29 cellular contexts compared by ENCODE assay signal in the genomic region with DNA sequence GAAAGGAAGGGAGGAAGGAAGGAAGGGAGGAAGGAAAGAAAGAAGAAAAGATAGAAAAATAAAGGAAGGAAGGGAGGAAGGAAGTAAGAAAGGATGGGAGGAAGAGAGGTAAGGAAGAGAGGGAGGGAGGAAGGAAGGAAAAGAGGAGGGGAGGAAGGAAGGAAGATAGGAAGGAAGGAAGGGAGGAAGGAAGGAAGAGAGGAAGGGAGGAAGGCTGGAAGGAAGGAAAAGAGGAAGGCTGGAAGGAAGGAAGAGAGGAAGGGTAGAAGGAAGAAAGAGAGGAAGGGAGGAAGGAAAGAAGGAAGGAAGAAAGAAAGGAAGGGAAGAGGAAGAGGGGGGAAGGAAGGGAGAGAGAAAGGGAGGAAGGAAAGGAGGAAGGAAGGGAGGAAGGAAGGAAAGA. TPM values are rescaled to one million over a fixed set of nuclear protein-coding genes. Genes with fewer than 3 reads are reported as not detected.
"Had no signal": no experiment of that assay in that cellular context is flagged by ENCODE, and none has a peak within 500 bp of the region (broad histone marks: within the 10 kb centered on the region; RNA-seq: fewer than 3 reads in every experiment).

No MANE protein-coding gene starts in this region.

- H3K4me3 ChIP-seq: stomach, suprapubic skin, testis, thoracic aorta, thyroid gland, tibial artery, tibial nerve, transverse colon, upper lobe of left lung, upper lobe of right lung, vagina had no signal

- H3K4me1 Mint-ChIP-seq: stimulated activated effector memory CD8-positive, alpha-beta T cell treated with anti-CD3 and anti-CD28 coated beads, Interleukin-12 subunit alpha, Interleukin-12 subunit beta, amount 100 ng/mL, for 72 hours; stimulated activated naive CD8-positive, alpha-beta T cell treated with anti-CD3 and anti-CD28 coated beads, Interleukin-15, amount 100 ng/mL, for 72 hours had no signal

- H3K27me3 ChIP-seq: testis, thyroid gland, tibial artery, tibial nerve, upper lobe of left lung, vagina had no signal

- H3K4me3 Mint-ChIP-seq: stimulated activated effector memory CD8-positive, alpha-beta T cell treated with anti-CD3 and anti-CD28 coated beads, Interleukin-12 subunit alpha, Interleukin-12 subunit beta, amount 100 ng/mL, for 72 hours; stimulated activated memory B cell treated with anti-CD40 and anti-IgM and Interleukin-4, amounts not matched to agents 10 μg/mL and 1 μg/mL and 100 μg/mL, for 72 hours; stimulated activated naive B cell treated with anti-CD40 and anti-IgM and Interleukin-4, amounts not matched to agents 10 μg/mL and 1 μg/mL and 100 μg/mL, for 72 hours; stimulated activated naive CD8-positive, alpha-beta T cell treated with anti-CD3 and anti-CD28 coated beads, Interleukin-15, amount 100 ng/mL, for 72 hours; stimulated activated naive CD8-positive, alpha-beta T cell treated with anti-CD3 and anti-CD28 coated beads, Interleukin-15, Interleukin-2, amounts not matched to agents 100 ng/mL and 50 ng/mL, for 24 hours; type B pancreatic cell had no signal

- H3K27ac Mint-ChIP-seq: stimulated activated effector memory CD8-positive, alpha-beta T cell treated with anti-CD3 and anti-CD28 coated beads, Interleukin-12 subunit alpha, Interleukin-12 subunit beta, amount 100 ng/mL, for 72 hours; stimulated activated memory B cell treated with anti-CD40 and anti-IgM and Interleukin-4, amounts not matched to agents 10 μg/mL and 1 μg/mL and 100 μg/mL, for 72 hours; stimulated activated naive B cell treated with anti-CD40 and anti-IgM and Interleukin-4, amounts not matched to agents 10 μg/mL and 1 μg/mL and 100 μg/mL, for 72 hours; stimulated activated naive CD8-positive, alpha-beta T cell treated with anti-CD3 and anti-CD28 coated beads, Interleukin-15, Interleukin-2, amounts not matched to agents 100 ng/mL and 50 ng/mL, for 24 hours; type B pancreatic cell had no signal

- H3K36me3 ChIP-seq: stomach, suprapubic skin, thoracic aorta, thyroid gland, tibial artery, tibial nerve, transverse colon, upper lobe of left lung, upper lobe of right lung, vagina had no signal

- H3K4me1 ChIP-seq: stomach, suprapubic skin, testis, thyroid gland, tibial artery, tibial nerve, transverse colon, upper lobe of left lung, upper lobe of right lung, vagina had no signal

- H3K9me3 Mint-ChIP-seq: stimulated activated naive CD8-positive, alpha-beta T cell treated with anti-CD3 and anti-CD28 coated beads, Interleukin-15, Interleukin-2, amounts not matched to agents 100 ng/mL and 50 ng/mL, for 24 hours; type B pancreatic cell had no signal

- H3K36me3 Mint-ChIP-seq: stimulated activated effector memory CD8-positive, alpha-beta T cell treated with anti-CD3 and anti-CD28 coated beads, Interleukin-12 subunit alpha, Interleukin-12 subunit beta, amount 100 ng/mL, for 72 hours; type B pancreatic cell had no signal

- DNase-seq: stimulated activated CD4-positive, alpha-beta T cell treated with anti-CD3 and anti-CD28 coated beads, Interleukin-2, amount 100 ng/mL, for 48 hours; stimulated activated CD4-positive, alpha-beta T cell treated with anti-CD3 and anti-CD28 coated beads, Interleukin-4, amount 100 ng/mL, for 1 hour; stimulated activated CD4-positive, alpha-beta T cell treated with anti-CD3 and anti-CD28 coated beads, Interleukin-4, amount 100 ng/mL, for 24 hours; stimulated activated CD4-positive, alpha-beta T cell treated with anti-CD3 and anti-CD28 coated beads, Interleukin-4, amount 100 ng/mL, for 4 hours; stimulated activated CD8-positive, alpha-beta memory T cell treated with anti-CD3 and anti-CD28 coated beads, Interleukin-4, amount 100 ng/mL, for 48 hours; stimulated activated naive B cell treated with anti-CD40 and anti-IgM and Interleukin-4, amounts not matched to agents 10 μg/mL and 1 μg/mL and 100 μg/mL, for 72 hours; stimulated activated naive CD4-positive, alpha-beta T cell; stimulated activated naive CD4-positive, alpha-beta T cell treated with Interleukin-2 at 50 U/mL for 16 hours; stimulated activated naive CD8-positive, alpha-beta T cell treated with anti-CD3 and anti-CD28 coated beads, Interleukin-15, amount 100 ng/mL, for 72 hours; stimulated activated naive CD8-positive, alpha-beta T cell treated with anti-CD3 and anti-CD28 coated beads, Interleukin-15, Interleukin-2, amounts not matched to agents 100 U/mL and 50 U/mL, for 24 hours; stomach; substantia nigra; testis; thyroid gland; tibial artery; transverse colon; trophoblast cell; upper lobe of left lung; upper lobe of right lung had no signal

- FAIRE-seq: urothelium cell line had no signal

- H3K9me3 ChIP-seq: suprapubic skin, testis, thyroid gland, tibial artery, upper lobe of right lung, vagina had no signal

- ATAC-seq: stimulated activated effector memory CD8-positive, alpha-beta T cell treated with anti-CD3 and anti-CD28 coated beads, Interleukin-12 subunit alpha, Interleukin-12 subunit beta, amount 100 ng/mL, for 72 hours; stimulated activated memory B cell treated with anti-CD40 and anti-IgM and Interleukin-4, amounts not matched to agents 10 μg/mL and 1 μg/mL and 100 μg/mL, for 72 hours; stimulated activated naive B cell treated with anti-CD40 and anti-IgM and Interleukin-4, amounts not matched to agents 10 μg/mL and 1 μg/mL and 100 μg/mL, for 72 hours; stimulated activated naive CD8-positive, alpha-beta T cell treated with anti-CD3 and anti-CD28 coated beads, Interleukin-15, amount 100 ng/mL, for 72 hours; stimulated activated naive CD8-positive, alpha-beta T cell treated with anti-CD3 and anti-CD28 coated beads, Interleukin-15, Interleukin-2, amounts not matched to agents 100 U/mL and 50 U/mL, for 24 hours; upper lobe of right lung had no signal

- H3K27ac ChIP-seq: stomach, suprapubic skin, testis, thoracic aorta, thyroid gland, tibial artery, tibial nerve, transverse colon, upper lobe of left lung, upper lobe of right lung, vagina had no signal

RNA-seq across cellular contexts. Expression of a gene that starts 12.8 kb away (rescaled TPM):
- total RNA-seq: subcutaneous adipose tissue, thoracic aorta, thyroid gland, tibial nerve, transverse colon had no signal
